In genomic region chr17:43905400-43905984, GRCh38 we compare ENCODE assay signal across 11 cellular contexts. TPM values are rescaled to one million over a fixed set of nuclear protein-coding genes. Genes with fewer than 3 reads are reported as not detected.
DNase-seq lines count a peak whose midpoint lies in the region; ATAC-seq and TF ChIP-seq lines count a peak whose summit lies in the region.
"Had no signal": no experiment of that assay in that cellular context is flagged by ENCODE, and none has a peak within 500 bp of the region (broad histone marks: within the 10 kb centered on the region; RNA-seq: fewer than 3 reads in every experiment).

No MANE protein-coding gene starts in this region.

- H2BK12ac ChIP-seq in neuronal stem cell (ENCODE audit: low read length), result peak overlapping the region; percentile 42

- H3K4me2 ChIP-seq in IMR-90 (ENCODE audit: low read depth, low read length) (no peak overlapping the region), neuronal stem cell (ENCODE audit: insufficient read depth, low read length, poor library complexity, severe bottlenecking) (peak overlapping the region; percentile 99)

- H3K9me1 ChIP-seq in IMR-90 (ENCODE audit: insufficient read depth, low read length), result 0 out of 2 replicates have a peak, but pooled peaks cover 4% of the 10 kb centered on the region

- intact Hi-C loops in CD4-positive, alpha-beta T cell (cut with DNase I, micrococcal nuclease), result no loop called here
- intact Hi-C loops in IMR-90 (cut with micrococcal nuclease), result no loop called here

- H2AFZ ChIP-seq in IMR-90 (replicated peaks; ENCODE audit: low read length, poor library complexity), result peak overlapping the region; percentile 82
- H2AFZ ChIP-seq in neuronal stem cell (ENCODE audit: low read length), result peak overlapping the region; percentile 99

- H3K27ac ChIP-seq in CD4-positive, alpha-beta T cell (ENCODE audit: low read depth, low read length), result no peak overlapping the region
- H3K27ac ChIP-seq in IMR-90 (ENCODE audit: insufficient read depth, low read length) (no peak overlapping the region), ectodermal cell (ENCODE audit: insufficient read depth, low read depth, low read length, poor library complexity, severe bottlenecking) (peak overlapping the region; percentile 83), neuronal stem cell (replicated peaks; ENCODE audit: low read length) (peak overlapping the region; percentile 52)
- H3K27ac ChIP-seq: colonic mucosa had no signal

- H2BK120ac ChIP-seq in IMR-90 (ENCODE audit: low read depth, low read length) (no peak overlapping the region), neuronal stem cell (ENCODE audit: low read depth, low read length) (peak overlapping the region; percentile 52)

- CTCF ChIA-PET in CD4-positive, alpha-beta T cell (lab: Charles Lee), result no interaction called here
- CTCF ChIA-PET in IMR-90 (lab: Yijun Ruan, JAX), result interaction anchor here (1.9 kb wide), 1 partner anchor 27 kb away, joined by 6 read pairs; no protein-coding TSS in a partner anchor

- TF ChIP-seq CTCF in CD4-positive, alpha-beta T cell (IDR thresholded peaks at IDR 0.05), result no peak
- TF ChIP-seq CTCF in IMR-90 (conservative IDR thresholded peaks at IDR 0.05; ENCODE audit: low read depth, low read length), result no peak

- peaks cover 15% of the 10 kb centered on the region for H3K27me3 ChIP-seq in CD4-positive, alpha-beta T cell (ENCODE audit: control insufficient read depth, insufficient read depth, low read length)
- H3K27me3 ChIP-seq in IMR-90 (ENCODE audit: control insufficient read depth, insufficient read depth, low read length) (peaks cover 7% of the 10 kb centered on the region; the same call in 1 of the 2 replicates), ectodermal cell (ENCODE audit: control insufficient read depth, insufficient read depth, low read length, poor library complexity, severe bottlenecking) (peaks cover 4% of the 10 kb centered on the region), neuronal stem cell (ENCODE audit: control insufficient read depth in 3 of 3, insufficient read depth in 3 of 3, low read depth in 1 of 3, low read length in 3 of 3) (peaks cover 0 to 53% (median 0%) of the 10 kb centered on the region in 3 experiments)

- no peak overlapping the region for H4K5ac ChIP-seq in IMR-90 (ENCODE audit: low read depth, low read length)

- TF ChIP-seq RAD21 in IMR-90 (IDR thresholded peaks at IDR 0.05; ENCODE audit: low read length), result no peak

- H3K79me1 ChIP-seq in IMR-90 (ENCODE audit: low read depth in 1 of 2, low read length in 2 of 2) (no peaks in the 10 kb centered on the region), neuronal stem cell (ENCODE audit: low read depth, low read length) (no peaks in the 10 kb centered on the region)

- POLR2A ChIA-PET in CD4-positive, alpha-beta T cell (lab: Charles Lee), result no interaction called here
- POLR2A ChIA-PET in IMR-90 (lab: Charles Lee; ENCODE audit: unreplicated experiment), result no interaction called here

- H4K8ac ChIP-seq in IMR-90 (ENCODE audit: low read depth in 2 of 2, low read length in 2 of 2) (no peak overlapping the region), neuronal stem cell (ENCODE audit: low read depth, low read length) (no peak overlapping the region)

- H3K18ac ChIP-seq in IMR-90 (ENCODE audit: low read depth, low read length), result no peak overlapping the region
- H3K18ac ChIP-seq in neuronal stem cell (ENCODE audit: low read length), result peak overlapping the region; percentile 84

- H2AK5ac ChIP-seq in IMR-90 (ENCODE audit: low read depth, low read length) (no peak overlapping the region), neuronal stem cell (ENCODE audit: low read depth, low read length) (peak overlapping the region; percentile 7)

- H3K9me3 ChIP-seq in CD4-positive, alpha-beta T cell (ENCODE audit: control insufficient read depth, low read length), result no peaks in the 10 kb centered on the region
- H3K9me3 ChIP-seq in IMR-90 (ENCODE audit: control insufficient read depth, insufficient read depth, low read length), result no peaks in the 10 kb centered on the region
- H3K9me3 ChIP-seq in ectodermal cell (ENCODE audit: control insufficient read depth, low read length), result no peaks in the 10 kb centered on the region
- no peaks in the 10 kb centered on the region for H3K9me3 ChIP-seq in neuronal stem cell (replicated peaks in 1 of 2; ENCODE audit: control insufficient read depth in 2 of 2, insufficient read depth in 1 of 2, low read depth in 1 of 2, low read length in 2 of 2)
- H3K9me3 ChIP-seq: colonic mucosa had no signal

- peak overlapping the region; percentile 51 for H3K4me3 Mint-ChIP-seq in CD4-positive, alpha-beta T cell

- peaks cover 34% of the 10 kb centered on the region for H3K4me1 Mint-ChIP-seq in CD4-positive, alpha-beta T cell (ENCODE audit: low read depth)

- DNase-seq in CD4-positive, alpha-beta T cell, result no peak
- DNase-seq in IMR-90, result no peak
- DNase-seq in neuronal stem cell (ENCODE audit: low spot score), result peak; percentile 44
- DNase-seq in HuH-7.5 (ENCODE audit: low spot score), result no peak
- DNase-seq in NCI-H187 (lab: John Stamatoyannopoulos, UW), result no peak
- DNase-seq: stimulated activated naive B cell treated with anti-CD40 and anti-IgM and Interleukin-4, amounts not matched to agents 10 μg/mL and 1 μg/mL and 100 μg/mL, for 72 hours had no signal

- no TSS peak for BruUV-seq in IMR-90 (replicated peaks; lab: Mats Ljungman, UMichigan)

- no CpG with 5 or more reads among the region's 3 CpGs for WGBS in IMR-90 (ENCODE audit: extremely low coverage in 2 of 2, insufficient read length in 1 of 2), 2 experiments
- WGBS in ectodermal cell, 2 experiments, result 3 to 4% methylated on average over 3 of the region's 3 CpGs
- WGBS in neuronal stem cell (ENCODE audit: extremely low coverage in 2 of 2, insufficient read length in 2 of 2, insufficient replicate concordance in 1 of 2), 2 donors, result no CpG with 5 or more reads among the region's 3 CpGs

- peaks cover 66% of the 10 kb centered on the region for H3K27me3 Mint-ChIP-seq in CD4-positive, alpha-beta T cell

- H3K27ac Mint-ChIP-seq in CD4-positive, alpha-beta T cell, result no peak overlapping the region
- H3K27ac Mint-ChIP-seq: activated CD4-positive, alpha-beta T cell treated with anti-CD3 and anti-CD28 coated beads for 36 hours had no signal

- in situ Hi-C loops in IMR-90 (cut with MboI; ENCODE audit: low sequenced_read_pairs), result no loop called here

- no peaks in the 10 kb centered on the region for H3K36me3 ChIP-seq in IMR-90 (ENCODE audit: control insufficient read depth, insufficient read depth, low read length)
- no peaks in the 10 kb centered on the region for H3K36me3 ChIP-seq in ectodermal cell (ENCODE audit: control insufficient read depth, insufficient read depth, low read length)
- H3K36me3 ChIP-seq in neuronal stem cell (replicated peaks in 1 of 2; ENCODE audit: control insufficient read depth in 2 of 2, insufficient read depth in 2 of 2, low read length in 2 of 2), result no peaks in the 10 kb centered on the region
- H3K36me3 ChIP-seq: colonic mucosa had no signal

- H2BK20ac ChIP-seq in IMR-90 (ENCODE audit: low read depth, low read length), result no peak overlapping the region

- dilution Hi-C loops in IMR-90 (cut with HindIII; ENCODE audit: low sequenced_read_pairs, unreplicated experiment), result no loop called here

- no peak overlapping the region for H3K56ac ChIP-seq in IMR-90 (ENCODE audit: extremely low read depth, insufficient read depth, low read length)

- no peak overlapping the region for H3K9ac ChIP-seq in IMR-90 (ENCODE audit: low read depth, low read length)
- peak overlapping the region; percentile 61 for H3K9ac ChIP-seq in neuronal stem cell (ENCODE audit: low read depth, low read length, poor library complexity)

- H3K4me3 ChIP-seq in IMR-90 (ENCODE audit: insufficient read depth, low read depth, low read length) (no peak overlapping the region), ectodermal cell (ENCODE audit: insufficient read depth, low read depth, low read length) (peak overlapping the region; percentile 80), neuronal stem cell (ENCODE audit: low read length in 2 of 2) (peak overlapping the region in 1 of 2 donors; percentile 75)

- H3K14ac ChIP-seq in IMR-90 (replicated peaks; ENCODE audit: low read depth, low read length) (no peak overlapping the region), neuronal stem cell (ENCODE audit: low read length) (no peak overlapping the region)

- H3K4ac ChIP-seq in IMR-90 (ENCODE audit: low read depth, low read length) (no peak overlapping the region), neuronal stem cell (ENCODE audit: low read length) (no peak overlapping the region)

- no peaks in the 10 kb centered on the region for H3K36me3 Mint-ChIP-seq in CD4-positive, alpha-beta T cell (ENCODE audit: low read depth)
- H3K36me3 Mint-ChIP-seq: stimulated activated naive B cell treated with anti-CD40 and anti-IgM and Interleukin-4, amounts not matched to agents 10 μg/mL and 1 μg/mL and 100 μg/mL, for 72 hours had no signal

- H4K91ac ChIP-seq in IMR-90 (ENCODE audit: insufficient read depth, low read depth, low read length), result no peak overlapping the region
- H4K91ac ChIP-seq in neuronal stem cell (ENCODE audit: low read depth, low read length, poor library complexity), result no peak overlapping the region

- peaks cover 6% of the 10 kb centered on the region for H3K4me1 ChIP-seq in IMR-90 (ENCODE audit: control insufficient read depth, insufficient read depth, low read length)
- H3K4me1 ChIP-seq in ectodermal cell (ENCODE audit: control insufficient read depth, insufficient read depth, low read length), result peaks cover 47% of the 10 kb centered on the region
- peaks cover 23 to 31% of the 10 kb centered on the region in 2 donors for H3K4me1 ChIP-seq in neuronal stem cell (ENCODE audit: control insufficient read depth in 2 of 2, insufficient read depth in 1 of 2, low read depth in 1 of 2, low read length in 2 of 2)

- H2BK5ac ChIP-seq in IMR-90 (ENCODE audit: low read depth, low read length, poor library complexity, severe bottlenecking) (no peak overlapping the region), neuronal stem cell (ENCODE audit: low read length) (no peak overlapping the region)

- TF ChIP-seq POLR2A in IMR-90 (IDR thresholded peaks at IDR 0.05; ENCODE audit: low read depth, low read length), result no peak

- no peak overlapping the region for H3K23ac ChIP-seq in IMR-90 (ENCODE audit: low read depth, low read length)
- no peak overlapping the region for H3K23ac ChIP-seq in neuronal stem cell (ENCODE audit: low read depth, low read length, poor library complexity)

- H3K9me3 Mint-ChIP-seq in CD4-positive, alpha-beta T cell, result no peaks in the 10 kb centered on the region
- H3K9me3 Mint-ChIP-seq: stimulated activated naive B cell treated with anti-CD40 and anti-IgM and Interleukin-4, amounts not matched to agents 10 μg/mL and 1 μg/mL and 100 μg/mL, for 72 hours had no signal

- no peak overlapping the region for H2BK15ac ChIP-seq in IMR-90 (ENCODE audit: low read depth, low read length)
- H2BK15ac ChIP-seq in neuronal stem cell (ENCODE audit: low read length), result peak overlapping the region; percentile 76

- H4K20me1 ChIP-seq in IMR-90 (ENCODE audit: insufficient read depth, low read length), result peaks cover 8% of the 10 kb centered on the region

- ATAC-seq in CD4-positive, alpha-beta T cell (ENCODE audit: poor library complexity), result no peak
- ATAC-seq in IMR-90 (ENCODE audit: low read depth), result no peak
- ATAC-seq in HG03354 (IDR thresholded peaks at IDR 0.05; ENCODE audit: poor library complexity, severe bottlenecking, unreplicated experiment), result no peak
- ATAC-seq in GM18873 (IDR thresholded peaks at IDR 0.05; ENCODE audit: low FRiP score, unreplicated experiment), result no peak
- ATAC-seq: activated CD4-positive, alpha-beta T cell treated with anti-CD3 and anti-CD28 coated beads for 36 hours; stimulated activated naive B cell treated with anti-CD40 and anti-IgM and Interleukin-4, amounts not matched to agents 10 μg/mL and 1 μg/mL and 100 μg/mL, for 72 hours had no signal

- H2AK9ac ChIP-seq in IMR-90 (replicated peaks; ENCODE audit: low read depth, low read length, poor library complexity), result peak overlapping the region; percentile 19

RNA-seq across cellular contexts. Expression of gene MPP2, which starts 1.8 kb away (rescaled TPM):
- 1 to 10 TPM; 3.5 to 4.0 TPM for total RNA-seq in CD4-positive, alpha-beta T cell
- 1.9 and 3.2 TPM in 2 replicates for total RNA-seq in IMR-90 (2012; rRNA removed)
- polyA plus RNA-seq in IMR-90 (2012; rRNA removed), result 3.8 TPM in 2 replicates
- 2.2 and 3.5 TPM in 2 replicates for polyA plus RNA-seq in IMR-90 (2012; cell fraction: cytosol; rRNA removed)
- polyA plus RNA-seq in IMR-90 (2012; cell fraction: nucleus; rRNA removed; ENCODE audit: low replicate concordance), result 4.6 and 7.8 TPM in 2 replicates
- polyA plus RNA-seq in ectodermal cell (2013, experiment 1 of 4), result 39.9 TPM
- polyA plus RNA-seq in ectodermal cell (2013, experiment 2 of 4), result 48.5 TPM
- 30.5 TPM for polyA plus RNA-seq in ectodermal cell (2013, experiment 3 of 4)
- polyA plus RNA-seq in ectodermal cell (2013, experiment 4 of 4), result 32.3 TPM
- 13.6 TPM for polyA plus RNA-seq in neuronal stem cell (2013, experiment 1 of 2)
- 14.1 TPM for polyA plus RNA-seq in neuronal stem cell (2013, experiment 2 of 2)

RNA-seq across cellular contexts. Expression of gene PPY, which starts 36.8 kb away (rescaled TPM):
- total RNA-seq in CD4-positive, alpha-beta T cell, result not detected
- total RNA-seq in IMR-90 (2012; rRNA removed), result not detected in 2 replicates
- not detected in 2 replicates for polyA plus RNA-seq in IMR-90 (2012; rRNA removed)
- polyA plus RNA-seq in IMR-90 (2012; cell fraction: cytosol; rRNA removed), result not detected in 2 replicates
- polyA plus RNA-seq in IMR-90 (2012; cell fraction: nucleus; rRNA removed; ENCODE audit: low replicate concordance), result not detected in 2 replicates
- polyA plus RNA-seq in ectodermal cell (2013, experiment 1 of 4), result not detected
- polyA plus RNA-seq in ectodermal cell (2013, experiment 2 of 4), result not detected
- polyA plus RNA-seq in ectodermal cell (2013, experiment 3 of 4), result not detected
- polyA plus RNA-seq in ectodermal cell (2013, experiment 4 of 4), result not detected
- polyA plus RNA-seq in neuronal stem cell (2013, experiment 1 of 2), result not detected
- not detected for polyA plus RNA-seq in neuronal stem cell (2013, experiment 2 of 2)
- total RNA-seq: activated CD4-positive, alpha-beta T cell treated with anti-CD3 and anti-CD28 coated beads for 36 hours had no signal

RNA-seq across cellular contexts. Expression of gene PYY, which starts 48.2 kb away (rescaled TPM):
- total RNA-seq in CD4-positive, alpha-beta T cell, result not detected
- total RNA-seq in IMR-90 (2012; rRNA removed), result not detected in 2 replicates
- polyA plus RNA-seq in IMR-90 (2012; rRNA removed), result not detected in 2 replicates
- polyA plus RNA-seq in IMR-90 (2012; cell fraction: cytosol; rRNA removed), result 0.04 and 0.26 TPM in 2 replicates
- polyA plus RNA-seq in IMR-90 (2012; cell fraction: nucleus; rRNA removed; ENCODE audit: low replicate concordance), result 0.29 TPM in 1 of 2 replicates, not detected in the other
- polyA plus RNA-seq in ectodermal cell (2013, experiment 1 of 4), result not detected
- not detected for polyA plus RNA-seq in ectodermal cell (2013, experiment 2 of 4)
- 0.75 TPM for polyA plus RNA-seq in ectodermal cell (2013, experiment 3 of 4)
- polyA plus RNA-seq in ectodermal cell (2013, experiment 4 of 4), result 0.69 TPM
- polyA plus RNA-seq in neuronal stem cell (2013, experiment 1 of 2), result 0.70 TPM
- 0.65 TPM for polyA plus RNA-seq in neuronal stem cell (2013, experiment 2 of 2)
- total RNA-seq: activated CD4-positive, alpha-beta T cell treated with anti-CD3 and anti-CD28 coated beads for 36 hours had no signal

RNA-seq across cellular contexts. Expression of gene CD300LG, which starts 58.5 kb away (rescaled TPM):
- total RNA-seq in CD4-positive, alpha-beta T cell, result not detected
- total RNA-seq in IMR-90 (2012; rRNA removed), result not detected in 2 replicates
- not detected in 2 replicates for polyA plus RNA-seq in IMR-90 (2012; rRNA removed)
- not detected in 2 replicates for polyA plus RNA-seq in IMR-90 (2012; cell fraction: cytosol; rRNA removed)
- not detected in 2 replicates for polyA plus RNA-seq in IMR-90 (2012; cell fraction: nucleus; rRNA removed; ENCODE audit: low replicate concordance)
- not detected for polyA plus RNA-seq in ectodermal cell (2013, experiment 1 of 4)
- not detected for polyA plus RNA-seq in ectodermal cell (2013, experiment 2 of 4)
- not detected for polyA plus RNA-seq in ectodermal cell (2013, experiment 3 of 4)
- not detected for polyA plus RNA-seq in ectodermal cell (2013, experiment 4 of 4)
- 0.04 TPM for polyA plus RNA-seq in neuronal stem cell (2013, experiment 1 of 2)
- polyA plus RNA-seq in neuronal stem cell (2013, experiment 2 of 2), result 0.03 TPM
- total RNA-seq: activated CD4-positive, alpha-beta T cell treated with anti-CD3 and anti-CD28 coated beads for 36 hours had no signal

Comparison
In these comparisons a context has a peak if more than half of its experiments do, and no peak if none do; other contexts are left out.
1. H3K27ac ChIP-seq: peak in ectodermal cell (single experiment) and neuronal stem cell (single experiment); none in CD4-positive, alpha-beta T cell (single experiment) and IMR-90 (single experiment).